ENCODE assay signal across 8 cellular contexts in genomic region chr4:77155631-77156345, GRCh38. TPM values are rescaled to one million over a fixed set of nuclear protein-coding genes. Genes with fewer than 3 reads are reported as not detected.
DNase-seq lines count a peak whose midpoint lies in the region; ATAC-seq and TF ChIP-seq lines count a peak whose summit lies in the region.

No MANE protein-coding gene starts in this region.

- H3K4me2 ChIP-seq in BLaER1 treated with 17β-estradiol and CSF1 and Interleukin-3, amounts not matched to agents 10 nM and 100 nM: peak overlapping the region; percentile 70 to 91 (median 88)
- H3K4me2 ChIP-seq in mammary epithelial cell (ENCODE audit: insufficient read depth, low read depth, low read length): peak overlapping the region; percentile 86

- CTCF ChIA-PET in mammary epithelial cell (lab: Charles Lee; ENCODE audit: low non-redundant PET): interaction anchor here (0.5 to 0.8 kb wide), 3 partner anchors 17 to 683 kb away, joined by 3 to 7 read pairs (median 5); no protein-coding TSS in a partner anchor

- H3K4me1 Mint-ChIP-seq in naive B cell: peaks cover 41 to 73% (median 60%) of the 10 kb centered on the region in 3 donors

- WGBS in mammary epithelial cell (ENCODE audit: low coverage, missing lambda C conversion rate): 6% methylated on average over 14 of the region's 14 CpGs

- peaks cover 0 to 5% (median 0%) of the 10 kb centered on the region in 7 donors for H3K9me3 Mint-ChIP-seq in naive B cell

- dilution Hi-C loops in mammary epithelial cell (cut with HindIII; ENCODE audit: low sequenced_read_pairs): no loop called here

- H3K27ac Mint-ChIP-seq in naive B cell: peak overlapping the region; percentile 93 to 100 (median 99)

- H3K36me3 Mint-ChIP-seq in naive B cell: peaks cover 0 to 4% of the 10 kb centered on the region in 2 donors

- peaks cover 35% of the 10 kb centered on the region for H3K79me2 ChIP-seq in mammary epithelial cell (ENCODE audit: insufficient read depth, low read length)

- peaks cover 13 to 28% (median 27%) of the 10 kb centered on the region in 11 experiments; a peak in 21 of 22 replicates for H4K20me1 ChIP-seq in BLaER1 treated with 17β-estradiol and CSF1 and Interleukin-3, amounts not matched to agents 10 nM and 100 nM
- no peaks in the 10 kb centered on the region for H4K20me1 ChIP-seq in mammary epithelial cell (ENCODE audit: insufficient read depth, low read length)

- H3K27me3 Mint-ChIP-seq in naive B cell: no peaks in the 10 kb centered on the region

- peak overlapping the region; percentile 90 to 100 (median 99) for H3K4me3 ChIP-seq in BLaER1 treated with 17β-estradiol and CSF1 and Interleukin-3, amounts not matched to agents 10 nM and 100 nM
- H3K4me3 ChIP-seq in LNCaP clone FGC (ENCODE audit: low read depth, low read length): peak overlapping the region; percentile 90
- peak overlapping the region; percentile 19 to 42 (median 32) for H3K4me3 ChIP-seq in mammary epithelial cell (replicated peaks in 1 of 3; ENCODE audit: insufficient read depth in 1 of 3, low read depth in 2 of 3, low read length in 3 of 3)

- TF ChIP-seq CTCF in LNCaP clone FGC (IDR thresholded peaks at IDR 0.05; ENCODE audit: control insufficient read depth, extremely low read depth, insufficient read depth): no peak
- no peak for TF ChIP-seq CTCF in mammary epithelial cell (conservative IDR thresholded peaks at IDR 0.05 in 1 of 2, IDR thresholded peaks at IDR 0.05 in 1 of 2; ENCODE audit: extremely low read depth in 1 of 2, insufficient read depth in 1 of 2, low read depth in 1 of 2, low read length in 2 of 2)

- no peak for ATAC-seq in naive B cell (ENCODE audit: low read depth in 2 of 2)
- no peak for ATAC-seq in HG03280 (IDR thresholded peaks at IDR 0.05; ENCODE audit: unreplicated experiment)
- ATAC-seq in GM18873 (IDR thresholded peaks at IDR 0.05; ENCODE audit: low FRiP score, unreplicated experiment): no peak
- ATAC-seq in HG03196 (IDR thresholded peaks at IDR 0.05; ENCODE audit: unreplicated experiment): no peak
- ATAC-seq in HG02763 (IDR thresholded peaks at IDR 0.05; ENCODE audit: unreplicated experiment): no peak

- no peaks in the 10 kb centered on the region for H3K9me3 ChIP-seq in BLaER1 treated with 17β-estradiol and CSF1 and Interleukin-3, amounts not matched to agents 10 nM and 100 nM (replicated peaks in 1 of 11)
- H3K9me3 ChIP-seq in mammary epithelial cell (replicated peaks; ENCODE audit: insufficient read depth, low read length): no peaks in the 10 kb centered on the region

- intact Hi-C loops in mammary epithelial cell (cut with micrococcal nuclease): loop anchor here (1.0 kb wide), 2 partner anchors 48 to 79 kb away; no protein-coding TSS in a partner anchor

- peaks cover 60 to 71% (median 65%) of the 10 kb centered on the region in 10 experiments for H3K4me1 ChIP-seq in BLaER1 treated with 17β-estradiol and CSF1 and Interleukin-3, amounts not matched to agents 10 nM and 100 nM
- peaks cover 21% of the 10 kb centered on the region for H3K4me1 ChIP-seq in mammary epithelial cell (ENCODE audit: insufficient read depth, low read length)

- peak overlapping the region; percentile 86 for H2AFZ ChIP-seq in mammary epithelial cell (ENCODE audit: low read depth, low read length)

- H3K27ac ChIP-seq in BLaER1 treated with 17β-estradiol and CSF1 and Interleukin-3, amounts not matched to agents 10 nM and 100 nM: peak overlapping the region in 8 of 11 experiments; percentile 97 to 100 (median 98); a peak in 16 of 22 replicates
- peak overlapping the region; percentile 86 for H3K27ac ChIP-seq in mammary epithelial cell (ENCODE audit: insufficient read depth, low read depth, low read length)

- peak overlapping the region in 9 of 11 experiments; percentile 95 to 100 (median 99); a peak in 15 of 22 replicates for H3K9ac ChIP-seq in BLaER1 treated with 17β-estradiol and CSF1 and Interleukin-3, amounts not matched to agents 10 nM and 100 nM
- peak overlapping the region; percentile 81 for H3K9ac ChIP-seq in mammary epithelial cell (ENCODE audit: insufficient read depth, low read length)

- BruUV-seq in mammary epithelial cell (replicated peaks; lab: Mats Ljungman, UMichigan): TSS peak; percentile 68

- DNase-seq in LNCaP clone FGC (ENCODE audit: low read depth) (peak; percentile 76), mammary epithelial cell (no peak), naive B cell (no peak)

- no peaks in the 10 kb centered on the region for H3K27me3 ChIP-seq in BLaER1 treated with 17β-estradiol and CSF1 and Interleukin-3, amounts not matched to agents 10 nM and 100 nM
- no peaks in the 10 kb centered on the region for H3K27me3 ChIP-seq in mammary epithelial cell (ENCODE audit: insufficient read depth, low read length)

- H3K36me3 ChIP-seq in BLaER1 treated with 17β-estradiol and CSF1 and Interleukin-3, amounts not matched to agents 10 nM and 100 nM: peaks cover 15 to 26% (median 23%) of the 10 kb centered on the region in 11 experiments
- H3K36me3 ChIP-seq in mammary epithelial cell (ENCODE audit: insufficient read depth, low read length): peaks cover 8% of the 10 kb centered on the region

- peak overlapping the region; percentile 93 to 100 (median 99) for H3K4me3 Mint-ChIP-seq in naive B cell

- in situ Hi-C loops in mammary epithelial cell (cut with MboI; ENCODE audit: low sequenced_read_pairs in 2 of 2): no loop called here

RNA-seq across cellular contexts. Expression of gene CCNG2, which starts 1.2 kb away (rescaled TPM):
- 10 to 100 TPM; 45.8 to 80.2 TPM for total RNA-seq in mammary epithelial cell
- polyA plus RNA-seq in mammary epithelial cell (24.2 TPM), naive B cell (ENCODE audit: low read depth in 6 of 6) (100 to 1,000 TPM in 1 of 6 donors, 10 to 100 TPM in 5; 74.5 to 104 (median 88.2) TPM)
- 53.7 TPM for polyA minus RNA-seq in mammary epithelial cell

Comparison
In these comparisons a context has a peak if more than half of its experiments do, and no peak if none do; other contexts are left out.
1. H3K4me3 ChIP-seq: peak in every context shown above with its lines; median percentile 99 in BLaER1 treated with 17β-estradiol and CSF1 and Interleukin-3, amounts not matched to agents 10 nM and 100 nM; 90 in LNCaP clone FGC; 32 in mammary epithelial cell.